In the genomic region with DNA sequence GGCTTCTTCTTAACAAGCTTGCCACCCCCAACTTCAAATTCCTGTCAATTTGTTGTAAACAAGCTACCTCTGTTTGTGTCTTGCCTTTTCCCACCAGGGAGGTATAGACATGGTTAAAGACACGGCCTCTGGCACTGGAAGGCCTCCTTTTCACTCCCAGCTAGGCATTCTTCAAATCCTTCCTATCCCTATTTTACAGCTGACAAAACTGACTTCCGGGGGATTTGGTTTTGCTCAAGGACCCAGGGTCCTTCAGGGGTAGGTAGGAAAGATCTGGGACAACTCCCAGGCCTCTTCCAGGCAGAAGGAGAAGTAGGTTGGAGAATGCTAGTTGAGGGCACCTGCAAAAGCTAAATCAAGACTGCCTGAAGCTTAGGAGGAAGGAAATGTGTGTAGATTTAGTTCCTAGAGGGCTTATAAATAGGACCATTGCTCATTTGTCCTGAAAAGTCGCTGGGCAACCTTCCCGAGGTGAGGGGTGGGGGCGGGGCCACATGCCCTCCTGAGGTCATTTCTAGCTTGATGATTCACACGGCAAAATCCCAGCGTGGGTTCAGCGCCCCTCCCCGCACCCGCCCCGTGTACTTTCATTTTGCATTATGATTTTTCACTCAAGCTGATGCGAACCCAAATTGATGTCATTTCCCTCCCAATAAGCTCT, we compare ENCODE assay signal across 8 cellular contexts. TPM values are rescaled to one million over a fixed set of nuclear protein-coding genes. Genes with fewer than 3 reads are reported as not detected.
DNase-seq lines count a peak whose midpoint lies in the region; ATAC-seq and TF ChIP-seq lines count a peak whose summit lies in the region.

No MANE protein-coding gene starts in this region.

- POLR2A ChIA-PET in CD4-positive, alpha-beta memory T cell (lab: Charles Lee; ENCODE audit: partially characterized antibody): interaction anchor here (0.6 to 1.6 kb wide), 3 partner anchors 35 to 337 kb away, joined by 3 to 4 read pairs (median 3); no protein-coding TSS in a partner anchor
- POLR2A ChIA-PET in HEK293T (lab: Yijun Ruan, JAX): interaction anchor here (0.6 kb wide), 1 partner anchor 46 kb away, joined by 3 read pairs; no protein-coding TSS in a partner anchor

- H3K4me1 ChIP-seq in CD4-positive, alpha-beta memory T cell (ENCODE audit: insufficient read depth, low read length): peaks cover 7% of the 10 kb centered on the region

- peak; percentile 16 to 66 (median 24) for DNase-seq in CD4-positive, alpha-beta memory T cell
- DNase-seq in HEK293T (ENCODE audit: extremely low spot score) (peak; percentile 35), SK-MEL-5 (ENCODE audit: low read depth, low spot score) (peak; percentile 37), iPS-NIHi11 (ENCODE audit: low spot score) (peak; percentile 48), NCI-H2107 (lab: John Stamatoyannopoulos, UW) (no peak)
- peak; percentile 92 for DNase-seq in stimulated activated CD4-positive, alpha-beta T cell treated with anti-CD3 and anti-CD28 coated beads, Interleukin-15, amount 100 ng/mL, for 24 hours

- intact Hi-C loops in CD4-positive, alpha-beta memory T cell (cut with micrococcal nuclease): no loop called here

- H3K27me3 Mint-ChIP-seq in CD4-positive, alpha-beta memory T cell: no peaks in the 10 kb centered on the region
- H3K27me3 Mint-ChIP-seq in activated naive CD8-positive, alpha-beta T cell: no peaks in the 10 kb centered on the region

- peak overlapping the region; percentile 28 for H3K27ac ChIP-seq in CD4-positive, alpha-beta memory T cell (ENCODE audit: low read depth, low read length)

- peaks cover 0 to 2% (median 0%) of the 10 kb centered on the region in 8 donors for H3K9me3 Mint-ChIP-seq in CD4-positive, alpha-beta memory T cell
- peaks cover 12% of the 10 kb centered on the region for H3K9me3 Mint-ChIP-seq in activated naive CD8-positive, alpha-beta T cell (ENCODE audit: low read depth)

- H3K27me3 ChIP-seq in CD4-positive, alpha-beta memory T cell (ENCODE audit: insufficient read depth, low read length): no peaks in the 10 kb centered on the region

- H3K27ac Mint-ChIP-seq in CD4-positive, alpha-beta memory T cell: peak overlapping the region in 5 of 7 donors; percentile 15 to 91 (median 82)
- peak overlapping the region; percentile 83 for H3K27ac Mint-ChIP-seq in activated naive CD8-positive, alpha-beta T cell

- H3K4me3 ChIP-seq in CD4-positive, alpha-beta memory T cell (ENCODE audit: low read length in 2 of 2): peak overlapping the region; percentile 4 to 44

- H3K36me3 ChIP-seq in CD4-positive, alpha-beta memory T cell (ENCODE audit: insufficient read depth, low read length): no peaks in the 10 kb centered on the region

- no peaks in the 10 kb centered on the region for H3K36me3 Mint-ChIP-seq in CD4-positive, alpha-beta memory T cell
- H3K36me3 Mint-ChIP-seq in activated naive CD8-positive, alpha-beta T cell: peaks cover 11% of the 10 kb centered on the region

- in situ Hi-C loops in SK-MEL-5 (cut with HindIII; ENCODE audit: low pct_unique_long_range_greater_than_20kb, low sequenced_read_pairs): no loop called here

- ATAC-seq in GM18517 (IDR thresholded peaks at IDR 0.05; ENCODE audit: unreplicated experiment): no peak

- peaks cover 4 to 11% (median 10%) of the 10 kb centered on the region in 4 donors for H3K4me1 Mint-ChIP-seq in CD4-positive, alpha-beta memory T cell
- H3K4me1 Mint-ChIP-seq in activated naive CD8-positive, alpha-beta T cell (ENCODE audit: low read depth): peaks cover 61% of the 10 kb centered on the region

- peak overlapping the region; percentile 82 to 94 (median 86) for H3K4me3 Mint-ChIP-seq in CD4-positive, alpha-beta memory T cell
- peak overlapping the region; percentile 74 for H3K4me3 Mint-ChIP-seq in activated naive CD8-positive, alpha-beta T cell

- H3K9me3 ChIP-seq in CD4-positive, alpha-beta memory T cell (ENCODE audit: control insufficient read depth in 1 of 2, low read length in 2 of 2): no peaks in the 10 kb centered on the region

- CTCF ChIA-PET in CD4-positive, alpha-beta memory T cell (lab: Charles Lee; ENCODE audit: partially characterized antibody): interaction anchor here (0.7 to 1.6 kb wide), 5 partner anchors 11 to 340 kb away, joined by 3 to 5 read pairs (median 3); no protein-coding TSS in a partner anchor
- CTCF ChIA-PET in HEK293T (lab: Yijun Ruan, JAX): no interaction called here

TF ChIP-seq in HEK293T, 16 proteins besides CTCF, POLR2A, EP300 and RAD21:
- TF ChIP-seq LEF1 (IDR thresholded peaks at IDR 0.05; ENCODE audit: borderline replicate concordance) (no peak), FOXM1 (IDR thresholded peaks at IDR 0.05; ENCODE audit: borderline replicate concordance) (no peak), BHLHE40 (IDR thresholded peaks at IDR 0.05; ENCODE audit: borderline replicate concordance) (no peak), SP1 (IDR thresholded peaks at IDR 0.05) (no peak), HDGF (IDR thresholded peaks at IDR 0.05; ENCODE audit: borderline replicate concordance) (no peak), ELF4 (IDR thresholded peaks at IDR 0.05) (no peak), FOXK2 (IDR thresholded peaks at IDR 0.05) (no peak), NFRKB (IDR thresholded peaks at IDR 0.05) (no peak), ARNT (IDR thresholded peaks at IDR 0.05) (no peak), L3MBTL2 (conservative IDR thresholded peaks at IDR 0.05) (no peak), CTBP1 (IDR thresholded peaks at IDR 0.05; ENCODE audit: borderline replicate concordance) (no peak), FOXA1 (IDR thresholded peaks at IDR 0.05) (no peak), ZNF384 (IDR thresholded peaks at IDR 0.05) (no peak), TARDBP (IDR thresholded peaks at IDR 0.05) (no peak), SUZ12 (IDR thresholded peaks at IDR 0.05) (no peak)
- TF ChIP-seq, protein P1, sequence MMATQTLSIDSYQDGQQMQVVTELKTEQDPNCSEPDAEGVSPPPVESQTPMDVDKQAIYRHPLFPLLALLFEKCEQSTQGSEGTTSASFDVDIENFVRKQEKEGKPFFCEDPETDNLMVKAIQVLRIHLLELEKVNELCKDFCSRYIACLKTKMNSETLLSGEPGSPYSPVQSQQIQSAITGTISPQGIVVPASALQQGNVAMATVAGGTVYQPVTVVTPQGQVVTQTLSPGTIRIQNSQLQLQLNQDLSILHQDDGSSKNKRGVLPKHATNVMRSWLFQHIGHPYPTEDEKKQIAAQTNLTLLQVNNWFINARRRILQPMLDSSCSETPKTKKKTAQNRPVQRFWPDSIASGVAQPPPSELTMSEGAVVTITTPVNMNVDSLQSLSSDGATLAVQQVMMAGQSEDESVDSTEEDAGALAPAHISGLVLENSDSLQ (IDR thresholded peaks at IDR 0.05): no peak
TF ChIP-seq in HEK293T: peak in this region for 0.

RNA-seq across cellular contexts. Expression of a gene that starts 36.3 kb away (rescaled TPM):
- total RNA-seq in CD4-positive, alpha-beta memory T cell: 10 to 100 TPM; 12.8 to 14.2 TPM
- polyA plus RNA-seq in CD4-positive, alpha-beta memory T cell: 1 to 10 TPM in 1 of 2 donors, under 1 TPM in 1; 1.00 to 1.8 TPM
- total RNA-seq in SK-MEL-5 (2014; rRNA removed; shearing (Covaris generic)): 6.9 and 7.0 TPM in 2 replicates
- 5.5 and 8.0 TPM in 2 replicates for polyA plus RNA-seq in SK-MEL-5 (2015; cell fraction: cytosol; rRNA removed)
- 6.6 and 7.3 TPM in 2 replicates for polyA plus RNA-seq in SK-MEL-5 (2015; cell fraction: nucleus; rRNA removed)
